ENCODE assay signal across 10 cellular contexts in the genomic region with DNA sequence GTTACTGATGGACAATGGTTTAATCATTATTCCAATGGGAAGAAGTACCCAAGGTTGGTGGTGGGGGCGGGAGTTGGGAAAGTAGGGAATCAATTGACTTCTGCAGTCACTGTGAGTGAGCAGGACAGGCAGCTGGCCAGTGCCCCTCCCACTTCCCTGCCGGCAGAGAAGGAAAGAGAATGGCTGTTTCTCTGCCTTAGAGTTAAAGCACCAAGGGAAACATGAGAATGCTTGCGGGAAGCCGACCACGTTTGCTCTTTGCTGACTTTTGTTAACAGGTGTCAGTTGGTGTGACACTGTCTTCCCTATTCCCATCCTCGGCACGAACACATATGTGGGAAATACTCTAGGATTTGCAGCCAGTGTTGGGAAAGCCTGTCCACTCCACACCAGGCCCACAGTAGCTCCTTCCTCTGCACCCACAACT. TPM values are rescaled to one million over a fixed set of nuclear protein-coding genes. Genes with fewer than 3 reads are reported as not detected.
DNase-seq lines count a peak whose midpoint lies in the region; ATAC-seq and TF ChIP-seq lines count a peak whose summit lies in the region.
"Had no signal": no experiment of that assay in that cellular context is flagged by ENCODE, and none has a peak within 500 bp of the region (broad histone marks: within the 10 kb centered on the region; RNA-seq: fewer than 3 reads in every experiment).

No MANE protein-coding gene starts in this region.

- H3K4me3 ChIP-seq in adipocyte (ENCODE audit: low read length) (peak overlapping the region; percentile 62), parathyroid adenoma (ENCODE audit: low read depth, low read length) (no peak overlapping the region)

- H3K4me1 ChIP-seq in adipocyte (ENCODE audit: control insufficient read depth, insufficient read depth, low read length) = peaks cover 26% of the 10 kb centered on the region
- H3K4me1 ChIP-seq in parathyroid adenoma = no peaks in the 10 kb centered on the region

- no peaks in the 10 kb centered on the region for H3K36me3 ChIP-seq in adipocyte (ENCODE audit: control insufficient read depth, insufficient read depth, low read length, severe bottlenecking)
- H3K36me3 ChIP-seq in parathyroid adenoma (ENCODE audit: control insufficient read depth, insufficient read depth, low read length) = no peaks in the 10 kb centered on the region

- no peak overlapping the region for H3K4me2 ChIP-seq in parathyroid adenoma (ENCODE audit: low read length)

- no peaks in the 10 kb centered on the region for H3K27me3 ChIP-seq in adipocyte (replicated peaks; ENCODE audit: control insufficient read depth, insufficient read depth, low read length)
- no peaks in the 10 kb centered on the region for H3K27me3 ChIP-seq in parathyroid adenoma (ENCODE audit: control insufficient read depth, insufficient read depth, low read length)

- H3K27ac ChIP-seq in parathyroid adenoma = peak overlapping the region; percentile 30

- H3K79me2 ChIP-seq in parathyroid adenoma = no peaks in the 10 kb centered on the region

- H2AFZ ChIP-seq in parathyroid adenoma = no peak overlapping the region

- no peak for ATAC-seq in HG02610 (IDR thresholded peaks at IDR 0.05; ENCODE audit: unreplicated experiment)

- H3K9me3 ChIP-seq in adipocyte (ENCODE audit: control insufficient read depth, low read length) (no peaks in the 10 kb centered on the region), parathyroid adenoma (ENCODE audit: control insufficient read depth, low read length) (no peaks in the 10 kb centered on the region)

- no peak for TF ChIP-seq CTCF in parathyroid adenoma (IDR thresholded peaks at IDR 0.05)

- peak; percentile 33 for DNase-seq in DMS53 treated with DMSO at 0.1 percent for 48 hours (lab: John Stamatoyannopoulos, UW; ENCODE audit: unreplicated experiment)
- DNase-seq in adipocyte (ENCODE audit: low read depth) = peak; percentile 73
- peak; percentile 83 for DNase-seq in cardiac septum (ENCODE audit: low spot score)
- DNase-seq in NCI-H1930 (lab: John Stamatoyannopoulos, UW) = no peak
- no peak for DNase-seq in SKM-1 treated with dmso at 0.1 percent for 144 hours (lab: John Stamatoyannopoulos, UW; ENCODE audit: unreplicated experiment)
- DNase-seq in activated gamma-delta T cell (lab: John Stamatoyannopoulos, UW) = no peak
- DNase-seq: DND-41, NCI-H1105 had no signal

- H3K9ac ChIP-seq in adipocyte (ENCODE audit: low read length) = no peak overlapping the region
- H3K9ac ChIP-seq in parathyroid adenoma = no peak overlapping the region

- intact Hi-C loops in cardiac septum (cut with DNase I) = loop anchor here (5.0 kb wide), 1 partner anchor 41 kb away; no protein-coding TSS in a partner anchor

RNA-seq across cellular contexts. Expression of gene MFSD1, which starts 33.5 kb away (rescaled TPM):
- 23.9 TPM for total RNA-seq in cardiac septum

RNA-seq across cellular contexts. Expression of gene RARRES1, which starts 36.1 kb away (rescaled TPM):
- 9.1 TPM for total RNA-seq in cardiac septum

Comparison
In these comparisons a context has a peak if more than half of its experiments do, and no peak if none do; other contexts are left out.
1. DNase-seq: peak in DMS53 treated with DMSO at 0.1 percent for 48 hours (single experiment), adipocyte (single experiment) and cardiac septum (single experiment); none in NCI-H1930 (0 of 2), SKM-1 treated with dmso at 0.1 percent for 144 hours (single experiment) and activated gamma-delta T cell (single experiment).